In the genomic region with DNA sequence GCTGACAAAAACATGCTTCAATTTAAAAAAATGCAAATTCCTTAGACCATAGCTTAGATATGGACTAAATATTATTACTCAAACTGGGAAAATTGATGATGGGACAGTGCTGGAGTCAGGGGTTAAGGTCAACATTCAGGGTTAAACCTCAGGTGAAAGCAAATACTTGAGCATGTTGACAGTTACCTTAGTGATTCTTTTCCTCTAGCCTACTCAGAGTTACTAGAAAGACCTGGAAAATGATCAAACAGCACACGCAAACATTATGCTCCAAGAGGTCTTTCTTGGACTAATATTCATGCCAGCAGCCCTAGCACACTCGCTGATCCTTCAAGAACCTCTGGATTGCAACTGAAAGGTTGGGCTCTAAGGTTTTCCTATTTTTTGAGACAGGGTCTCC, we compare ENCODE assay signal across 1 cellular context.
TF ChIP-seq lines count a peak whose summit lies in the region.

No MANE protein-coding gene starts in this region.

TF ChIP-seq in HepG2, 621 proteins besides CTCF, POLR2A, EP300 and RAD21:
- TF ChIP-seq, protein P1, sequence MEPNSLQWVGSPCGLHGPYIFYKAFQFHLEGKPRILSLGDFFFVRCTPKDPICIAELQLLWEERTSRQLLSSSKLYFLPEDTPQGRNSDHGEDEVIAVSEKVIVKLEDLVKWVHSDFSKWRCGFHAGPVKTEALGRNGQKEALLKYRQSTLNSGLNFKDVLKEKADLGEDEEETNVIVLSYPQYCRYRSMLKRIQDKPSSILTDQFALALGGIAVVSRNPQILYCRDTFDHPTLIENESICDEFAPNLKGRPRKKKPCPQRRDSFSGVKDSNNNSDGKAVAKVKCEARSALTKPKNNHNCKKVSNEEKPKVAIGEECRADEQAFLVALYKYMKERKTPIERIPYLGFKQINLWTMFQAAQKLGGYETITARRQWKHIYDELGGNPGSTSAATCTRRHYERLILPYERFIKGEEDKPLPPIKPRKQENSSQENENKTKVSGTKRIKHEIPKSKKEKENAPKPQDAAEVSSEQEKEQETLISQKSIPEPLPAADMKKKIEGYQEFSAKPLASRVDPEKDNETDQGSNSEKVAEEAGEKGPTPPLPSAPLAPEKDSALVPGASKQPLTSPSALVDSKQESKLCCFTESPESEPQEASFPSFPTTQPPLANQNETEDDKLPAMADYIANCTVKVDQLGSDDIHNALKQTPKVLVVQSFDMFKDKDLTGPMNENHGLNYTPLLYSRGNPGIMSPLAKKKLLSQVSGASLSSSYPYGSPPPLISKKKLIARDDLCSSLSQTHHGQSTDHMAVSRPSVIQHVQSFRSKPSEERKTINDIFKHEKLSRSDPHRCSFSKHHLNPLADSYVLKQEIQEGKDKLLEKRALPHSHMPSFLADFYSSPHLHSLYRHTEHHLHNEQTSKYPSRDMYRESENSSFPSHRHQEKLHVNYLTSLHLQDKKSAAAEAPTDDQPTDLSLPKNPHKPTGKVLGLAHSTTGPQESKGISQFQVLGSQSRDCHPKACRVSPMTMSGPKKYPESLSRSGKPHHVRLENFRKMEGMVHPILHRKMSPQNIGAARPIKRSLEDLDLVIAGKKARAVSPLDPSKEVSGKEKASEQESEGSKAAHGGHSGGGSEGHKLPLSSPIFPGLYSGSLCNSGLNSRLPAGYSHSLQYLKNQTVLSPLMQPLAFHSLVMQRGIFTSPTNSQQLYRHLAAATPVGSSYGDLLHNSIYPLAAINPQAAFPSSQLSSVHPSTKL (CRISPR knock-in tag; IDR thresholded peaks at IDR 0.05), result 0 out of 2 replicates have a peak, but pooled peaks have one; percentile 14
- TF ChIP-seq GATAD1 (CRISPR knock-in tag; IDR thresholded peaks at IDR 0.05) (no peak), RARA (CRISPR knock-in tag; IDR thresholded peaks at IDR 0.05) (peak; percentile 29; the same call in 1 of the 2 replicates), BCL6 (CRISPR knock-in tag; IDR thresholded peaks at IDR 0.05) (peak; percentile 85), RFX1 (IDR thresholded peaks at IDR 0.05) (no peak), ZKSCAN8 (CRISPR knock-in tag; IDR thresholded peaks at IDR 0.05; ENCODE audit: borderline replicate concordance) (0 out of 2 replicates have a peak, but pooled peaks have one; percentile 56), ZNF235 (CRISPR knock-in tag; IDR thresholded peaks at IDR 0.05; ENCODE audit: borderline replicate concordance) (no peak), NR2F1 (CRISPR knock-in tag; IDR thresholded peaks at IDR 0.05) (peak in 1 of 2 experiments; percentile 50; a peak in 2 of 4 replicates), NR2F6 (IDR thresholded peaks at IDR 0.05) (no peak), NR2F6 (CRISPR knock-in tag; IDR thresholded peaks at IDR 0.05) (0 out of 2 replicates have a peak, but pooled peaks have one; percentile 25)
- TF ChIP-seq, protein P2, sequence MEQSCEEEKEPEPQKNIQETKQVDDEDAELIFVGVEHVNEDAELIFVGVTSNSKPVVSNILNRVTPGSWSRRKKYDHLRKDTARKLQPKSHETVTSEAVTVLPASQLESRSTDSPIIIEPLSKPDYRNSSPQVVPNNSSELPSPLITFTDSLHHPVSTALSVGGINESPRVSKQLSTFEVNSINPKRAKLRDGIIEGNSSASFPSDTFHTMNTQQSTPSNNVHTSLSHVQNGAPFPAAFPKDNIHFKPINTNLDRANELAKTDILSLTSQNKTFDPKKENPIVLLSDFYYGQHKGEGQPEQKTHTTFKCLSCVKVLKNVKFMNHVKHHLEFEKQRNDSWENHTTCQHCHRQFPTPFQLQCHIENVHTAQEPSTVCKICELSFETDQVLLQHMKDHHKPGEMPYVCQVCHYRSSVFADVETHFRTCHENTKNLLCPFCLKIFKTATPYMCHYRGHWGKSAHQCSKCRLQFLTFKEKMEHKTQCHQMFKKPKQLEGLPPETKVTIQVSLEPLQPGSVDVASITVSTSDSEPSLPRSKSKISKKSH (CRISPR knock-in tag; IDR thresholded peaks at IDR 0.05; ENCODE audit: borderline replicate concordance), result no peak
- TF ChIP-seq, protein P3, sequence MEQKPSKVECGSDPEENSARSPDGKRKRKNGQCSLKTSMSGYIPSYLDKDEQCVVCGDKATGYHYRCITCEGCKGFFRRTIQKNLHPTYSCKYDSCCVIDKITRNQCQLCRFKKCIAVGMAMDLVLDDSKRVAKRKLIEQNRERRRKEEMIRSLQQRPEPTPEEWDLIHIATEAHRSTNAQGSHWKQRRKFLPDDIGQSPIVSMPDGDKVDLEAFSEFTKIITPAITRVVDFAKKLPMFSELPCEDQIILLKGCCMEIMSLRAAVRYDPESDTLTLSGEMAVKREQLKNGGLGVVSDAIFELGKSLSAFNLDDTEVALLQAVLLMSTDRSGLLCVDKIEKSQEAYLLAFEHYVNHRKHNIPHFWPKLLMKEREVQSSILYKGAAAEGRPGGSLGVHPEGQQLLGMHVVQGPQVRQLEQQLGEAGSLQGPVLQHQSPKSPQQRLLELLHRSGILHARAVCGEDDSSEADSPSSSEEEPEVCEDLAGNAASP (CRISPR knock-in tag; IDR thresholded peaks at IDR 0.05; ENCODE audit: borderline replicate concordance), result peak; percentile 60; the same call in 1 of the 2 replicates
